In genomic region chr16:1408171-1408837, GRCh38 we compare ENCODE assay signal across 1 cellular context.
TF ChIP-seq lines count a peak whose summit lies in the region.

No MANE protein-coding gene starts in this region.

TF ChIP-seq in K562, 482 proteins besides CTCF, POLR2A, EP300 and RAD21 (continued from another document):
- TF ChIP-seq GABPB1 (CRISPR knock-in tag; IDR thresholded peaks at IDR 0.05) (peak; percentile 53; the same call in 1 of the 2 replicates), MAFF (IDR thresholded peaks at IDR 0.05; ENCODE audit: low read length) (no peak), RBM25 (IDR thresholded peaks at IDR 0.05; ENCODE audit: low read depth, low read length, severe bottlenecking) (peak; percentile 96), RNF2 (IDR thresholded peaks at IDR 0.05) (no peak), ZNF740 (CRISPR knock-in tag; IDR thresholded peaks at IDR 0.05) (peak; percentile 97), ZNF740 (tag; IDR thresholded peaks at IDR 0.05) (peak in 1 of 2 experiments; percentile 92; a peak in 2 of 4 replicates), POLR2G (IDR thresholded peaks at IDR 0.05; ENCODE audit: low read depth, low read length) (peak; percentile 58), BHLHE40 (IDR thresholded peaks at IDR 0.05; ENCODE audit: low read length) (peak; percentile 75), CBFA2T2 (conservative IDR thresholded peaks at IDR 0.05) (peak; percentile 76), POLR2AphosphoS2 (IDR thresholded peaks at IDR 0.05; ENCODE audit: low read length) (peak; percentile 55; the same call in 1 of the 2 replicates), GTF2E2 (tag; IDR thresholded peaks at IDR 0.05) (no peak), POU5F1 (IDR thresholded peaks at IDR 0.05; ENCODE audit: borderline replicate concordance, low read depth, low read length, partially characterized antibody) (no peak), ZBTB7A (IDR thresholded peaks at IDR 0.05; ENCODE audit: borderline replicate concordance, control insufficient read depth, low read depth, low read length) (peak; percentile 43; the same call in 1 of the 2 replicates), FOXK2 (conservative IDR thresholded peaks at IDR 0.05 in 1 of 2, IDR thresholded peaks at IDR 0.05 in 1 of 2; ENCODE audit: low read depth in 2 of 2) (0 out of 4 replicates have a peak, but pooled peaks of 1 of the 2 experiments have one; percentile 40), ZNF184 (CRISPR knock-in tag; IDR thresholded peaks at IDR 0.05) (no peak), ATF4 (CRISPR knock-in tag; IDR thresholded peaks at IDR 0.05) (no peak), TGIF2 (CRISPR knock-in tag; IDR thresholded peaks at IDR 0.05) (peak; percentile 71; the same call in 1 of the 2 replicates), STAG1 (CRISPR knock-in tag; IDR thresholded peaks at IDR 0.05; ENCODE audit: borderline replicate concordance) (no peak), ZBTB33 (CRISPR knock-in tag; IDR thresholded peaks at IDR 0.05) (no peak), RBM34 (IDR thresholded peaks at IDR 0.05; ENCODE audit: borderline replicate concordance, insufficient read depth, low read length) (no peak), TOE1 (IDR thresholded peaks at IDR 0.05; ENCODE audit: borderline replicate concordance) (peak; percentile 91), TOE1 (CRISPR knock-in tag; IDR thresholded peaks at IDR 0.05; ENCODE audit: borderline replicate concordance, low read depth) (no peak), NEUROD1 (IDR thresholded peaks at IDR 0.05; ENCODE audit: borderline replicate concordance, low read depth, low read length, partially characterized antibody) (peak; percentile 63), SMAD2 (IDR thresholded peaks at IDR 0.05; ENCODE audit: low read depth, low read length) (no peak), ZNF589 (CRISPR knock-in tag; IDR thresholded peaks at IDR 0.05; ENCODE audit: low read depth) (no peak), ERF (CRISPR knock-in tag; IDR thresholded peaks at IDR 0.05) (no peak), CXXC5 (CRISPR knock-in tag; IDR thresholded peaks at IDR 0.05) (peak; percentile 56), ATF7 (IDR thresholded peaks at IDR 0.05) (peak; percentile 55), MTA3 (IDR thresholded peaks at IDR 0.05; ENCODE audit: borderline replicate concordance) (0 out of 2 replicates have a peak, but pooled peaks have one; percentile 49), FOSL1 (tag; conservative IDR thresholded peaks at IDR 0.05) (no peak), ATF1 (CRISPR knock-in tag; IDR thresholded peaks at IDR 0.05) (no peak), ATF1 (tag; IDR thresholded peaks at IDR 0.05) (peak; percentile 59), PCBP1 (IDR thresholded peaks at IDR 0.05; ENCODE audit: low read depth, low read length, poor library complexity, severe bottlenecking) (peak; percentile 41), HDAC1 (IDR thresholded peaks at IDR 0.05) (peak in 1 of 2 experiments; percentile 88; a peak in 2 of 4 replicates), ZNF146 (CRISPR knock-in tag; IDR thresholded peaks at IDR 0.05; ENCODE audit: unreplicated experiment) (no peak), ESRRA (IDR thresholded peaks at IDR 0.05; ENCODE audit: borderline replicate concordance, low read depth) (peak; percentile 28; the same call in 1 of the 2 replicates), RAD51 (IDR thresholded peaks at IDR 0.05; ENCODE audit: borderline replicate concordance, low read depth) (peak; percentile 97), HNRNPH1 (optimal IDR thresholded peaks at IDR 0.05; ENCODE audit: low read depth, low read length) (no peak), CGGBP1 (CRISPR knock-in tag; IDR thresholded peaks at IDR 0.05) (no peak)
- TF ChIP-seq, protein P1, sequence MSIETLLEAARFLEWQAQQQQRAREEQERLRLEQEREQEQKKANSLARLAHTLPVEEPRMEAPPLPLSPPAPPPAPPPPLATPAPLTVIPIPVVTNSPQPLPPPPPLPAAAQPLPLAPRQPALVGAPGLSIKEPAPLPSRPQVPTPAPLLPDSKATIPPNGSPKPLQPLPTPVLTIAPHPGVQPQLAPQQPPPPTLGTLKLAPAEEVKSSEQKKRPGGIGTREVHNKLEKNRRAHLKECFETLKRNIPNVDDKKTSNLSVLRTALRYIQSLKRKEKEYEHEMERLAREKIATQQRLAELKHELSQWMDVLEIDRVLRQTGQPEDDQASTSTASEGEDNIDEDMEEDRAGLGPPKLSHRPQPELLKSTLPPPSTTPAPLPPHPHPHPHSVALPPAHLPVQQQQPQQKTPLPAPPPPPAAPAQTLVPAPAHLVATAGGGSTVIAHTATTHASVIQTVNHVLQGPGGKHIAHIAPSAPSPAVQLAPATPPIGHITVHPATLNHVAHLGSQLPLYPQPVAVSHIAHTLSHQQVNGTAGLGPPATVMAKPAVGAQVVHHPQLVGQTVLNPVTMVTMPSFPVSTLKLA (conservative IDR thresholded peaks at IDR 0.05) = peak; percentile 83 to 88
- TF ChIP-seq, protein P2, sequence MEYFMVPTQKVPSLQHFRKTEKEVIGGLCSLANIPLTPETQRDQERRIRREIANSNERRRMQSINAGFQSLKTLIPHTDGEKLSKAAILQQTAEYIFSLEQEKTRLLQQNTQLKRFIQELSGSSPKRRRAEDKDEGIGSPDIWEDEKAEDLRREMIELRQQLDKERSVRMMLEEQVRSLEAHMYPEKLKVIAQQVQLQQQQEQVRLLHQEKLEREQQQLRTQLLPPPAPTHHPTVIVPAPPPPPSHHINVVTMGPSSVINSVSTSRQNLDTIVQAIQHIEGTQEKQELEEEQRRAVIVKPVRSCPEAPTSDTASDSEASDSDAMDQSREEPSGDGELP (CRISPR knock-in tag; IDR thresholded peaks at IDR 0.05; ENCODE audit: borderline replicate concordance) = no peak; the same call in 1 of the 2 replicates
- TF ChIP-seq, protein P3, sequence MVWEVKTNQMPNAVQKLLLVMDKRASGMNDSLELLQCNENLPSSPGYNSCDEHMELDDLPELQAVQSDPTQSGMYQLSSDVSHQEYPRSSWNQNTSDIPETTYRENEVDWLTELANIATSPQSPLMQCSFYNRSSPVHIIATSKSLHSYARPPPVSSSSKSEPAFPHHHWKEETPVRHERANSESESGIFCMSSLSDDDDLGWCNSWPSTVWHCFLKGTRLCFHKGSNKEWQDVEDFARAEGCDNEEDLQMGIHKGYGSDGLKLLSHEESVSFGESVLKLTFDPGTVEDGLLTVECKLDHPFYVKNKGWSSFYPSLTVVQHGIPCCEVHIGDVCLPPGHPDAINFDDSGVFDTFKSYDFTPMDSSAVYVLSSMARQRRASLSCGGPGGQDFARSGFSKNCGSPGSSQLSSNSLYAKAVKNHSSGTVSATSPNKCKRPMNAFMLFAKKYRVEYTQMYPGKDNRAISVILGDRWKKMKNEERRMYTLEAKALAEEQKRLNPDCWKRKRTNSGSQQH (CRISPR knock-in tag; IDR thresholded peaks at IDR 0.05) = no peak
- TF ChIP-seq, protein P4, sequence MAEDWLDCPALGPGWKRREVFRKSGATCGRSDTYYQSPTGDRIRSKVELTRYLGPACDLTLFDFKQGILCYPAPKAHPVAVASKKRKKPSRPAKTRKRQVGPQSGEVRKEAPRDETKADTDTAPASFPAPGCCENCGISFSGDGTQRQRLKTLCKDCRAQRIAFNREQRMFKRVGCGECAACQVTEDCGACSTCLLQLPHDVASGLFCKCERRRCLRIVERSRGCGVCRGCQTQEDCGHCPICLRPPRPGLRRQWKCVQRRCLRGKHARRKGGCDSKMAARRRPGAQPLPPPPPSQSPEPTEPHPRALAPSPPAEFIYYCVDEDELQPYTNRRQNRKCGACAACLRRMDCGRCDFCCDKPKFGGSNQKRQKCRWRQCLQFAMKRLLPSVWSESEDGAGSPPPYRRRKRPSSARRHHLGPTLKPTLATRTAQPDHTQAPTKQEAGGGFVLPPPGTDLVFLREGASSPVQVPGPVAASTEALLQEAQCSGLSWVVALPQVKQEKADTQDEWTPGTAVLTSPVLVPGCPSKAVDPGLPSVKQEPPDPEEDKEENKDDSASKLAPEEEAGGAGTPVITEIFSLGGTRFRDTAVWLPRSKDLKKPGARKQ (CRISPR knock-in tag; IDR thresholded peaks at IDR 0.05) = no peak
